ENCODE assay signal across 8 cellular contexts in genomic region chr5:38441730-38442573, GRCh38.
A peak's percentile ranks its signal among the peaks of the same experiment; 100 is the strongest.
DNase-seq lines count a peak whose midpoint lies in the region; ATAC-seq and TF ChIP-seq lines count a peak whose summit lies in the region.

No MANE protein-coding gene starts in this region.

- 26 to 27% methylated on average over 7 of the region's 7 CpGs for WGBS in tibial nerve, 2 donors

- peak in 1 of 2 donors; percentile 80 for TF ChIP-seq EP300 in tibial nerve (IDR thresholded peaks at IDR 0.05)

- peak; percentile 56 for DNase-seq in GM12864 (ENCODE audit: low read depth)
- DNase-seq in NAMALWA (ENCODE audit: low spot score), result peak; percentile 92
- DNase-seq in SIG-M5 (lab: John Stamatoyannopoulos, UW), result peak; percentile 6
- DNase-seq in activated T-helper 9 cell treated with anti-CD3 and anti-CD28 coated beads, Interleukin-2, amount 50 U/mL, for 16 hours (ENCODE audit: low read depth), result peak; percentile 56
- peak; percentile 69 for DNase-seq in foreskin melanocyte
- peak; percentile 93 for DNase-seq in osteocyte (ENCODE audit: extremely low spot score, unreplicated experiment)
- DNase-seq in tibial nerve (ENCODE audit: low spot score in 2 of 2), result peak; percentile 89 to 97

- TF ChIP-seq CTCF in GM12864 (IDR thresholded peaks at IDR 0.05; ENCODE audit: low read depth, low read length, missing control alignments) (peak; percentile 93), osteocyte (IDR thresholded peaks at IDR 0.05) (peak; percentile 97), tibial nerve (IDR thresholded peaks at IDR 0.05) (peak; percentile 85 to 96 (median 93))

- no peak overlapping the region for H3K4me3 Mint-ChIP-seq in osteocyte (ENCODE audit: unreplicated experiment)

- H3K4me3 ChIP-seq in GM12864 (ENCODE audit: low read depth, low read length) (no peak overlapping the region), tibial nerve (no peak overlapping the region)

- TF ChIP-seq POLR2A in tibial nerve (IDR thresholded peaks at IDR 0.05), result no peak

- no peaks in the 10 kb centered on the region for H3K9me3 ChIP-seq in tibial nerve

- peaks cover 0 to 5% (median 0%) of the 10 kb centered on the region in 3 donors for H3K36me3 ChIP-seq in tibial nerve

- H3K27me3 Mint-ChIP-seq in osteocyte (ENCODE audit: unreplicated experiment), result peaks cover 6% of the 10 kb centered on the region

- peak; percentile 99 for ATAC-seq in HG02571 (IDR thresholded peaks at IDR 0.05; ENCODE audit: unreplicated experiment)

- H3K4me1 ChIP-seq in tibial nerve, result peaks cover 0 to 23% (median 0%) of the 10 kb centered on the region in 4 donors

- no peaks in the 10 kb centered on the region for H3K27me3 ChIP-seq in tibial nerve

- no peaks in the 10 kb centered on the region for H3K9me3 Mint-ChIP-seq in osteocyte (ENCODE audit: unreplicated experiment)

- H3K36me3 Mint-ChIP-seq in osteocyte (ENCODE audit: unreplicated experiment), result peaks cover 2% of the 10 kb centered on the region

- H3K4me1 Mint-ChIP-seq in osteocyte (ENCODE audit: unreplicated experiment), result peaks cover 2% of the 10 kb centered on the region

- H3K27ac ChIP-seq in tibial nerve, result peak overlapping the region in 1 of 4 donors; percentile 56

- no peak overlapping the region for H3K27ac Mint-ChIP-seq in osteocyte (ENCODE audit: unreplicated experiment)

Comparison
In these comparisons a context has a peak if more than half of its experiments do, and no peak if none do; other contexts are left out.
1. DNase-seq: peak in every context shown above with its lines; median percentile 93 in osteocyte; 93 in tibial nerve; 92 in NAMALWA; 69 in foreskin melanocyte; 56 in GM12864; 56 in activated T-helper 9 cell treated with anti-CD3 and anti-CD28 coated beads, Interleukin-2, amount 50 U/mL, for 16 hours; 6 in SIG-M5.